ENCODE assay signal across 8 cellular contexts in the genomic region with DNA sequence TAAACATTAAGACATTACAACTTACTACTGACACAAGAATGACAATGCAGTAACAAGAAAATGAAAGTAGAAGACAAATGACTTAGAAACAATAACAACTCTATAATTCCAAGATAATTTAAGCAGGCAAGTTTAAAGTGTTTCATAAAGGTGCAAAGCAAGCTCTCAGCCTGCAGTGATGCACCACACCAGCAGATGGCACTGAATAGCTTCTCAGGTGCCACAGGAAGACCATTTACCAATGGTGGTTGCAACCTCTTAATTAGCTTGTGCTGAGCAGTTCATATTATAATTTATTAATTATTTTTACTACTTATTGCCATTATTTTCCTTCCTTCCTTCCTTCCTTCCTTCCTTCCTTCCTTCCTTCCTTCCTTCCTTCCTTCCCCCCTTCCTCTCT.
DNase-seq lines count a peak whose midpoint lies in the region; ATAC-seq lines count a peak whose summit lies in the region.

No MANE protein-coding gene starts in this region.

- peaks cover 7% of the 10 kb centered on the region for H3K9me3 Mint-ChIP-seq in activated naive CD8-positive, alpha-beta T cell treated with anti-CD3 and anti-CD28 coated beads, Interleukin-2, amount 50 U/mL, for 24 hours

- H3K27me3 Mint-ChIP-seq in activated naive CD8-positive, alpha-beta T cell treated with anti-CD3 and anti-CD28 coated beads, Interleukin-2, amount 50 U/mL, for 24 hours = peaks cover 3% of the 10 kb centered on the region

- peak; percentile 49 for ATAC-seq in HG02588 (IDR thresholded peaks at IDR 0.05; ENCODE audit: unreplicated experiment)
- ATAC-seq in activated naive CD8-positive, alpha-beta T cell treated with anti-CD3 and anti-CD28 coated beads, Interleukin-2, amount 50 U/mL, for 24 hours = no peak

- no peak overlapping the region for H3K27ac Mint-ChIP-seq in activated naive CD8-positive, alpha-beta T cell treated with anti-CD3 and anti-CD28 coated beads, Interleukin-2, amount 50 U/mL, for 24 hours

- no peak overlapping the region for H3K4me3 Mint-ChIP-seq in activated naive CD8-positive, alpha-beta T cell treated with anti-CD3 and anti-CD28 coated beads, Interleukin-2, amount 50 U/mL, for 24 hours

- H3K4me1 Mint-ChIP-seq in activated naive CD8-positive, alpha-beta T cell treated with anti-CD3 and anti-CD28 coated beads, Interleukin-2, amount 50 U/mL, for 24 hours = no peaks in the 10 kb centered on the region

- H3K36me3 Mint-ChIP-seq in activated naive CD8-positive, alpha-beta T cell treated with anti-CD3 and anti-CD28 coated beads, Interleukin-2, amount 50 U/mL, for 24 hours (ENCODE audit: low read depth) = no peaks in the 10 kb centered on the region

- DNase-seq in NCI-H1436 (lab: John Stamatoyannopoulos, UW) = peak; percentile 58
- DNase-seq in NCI-H1436 treated with DMSO at 0.1 percent for 48 hours (lab: John Stamatoyannopoulos, UW) = no peak
- DNase-seq in NCI-H526 (lab: John Stamatoyannopoulos, UW) = peak; percentile 71 to 90
- DNase-seq in activated naive CD8-positive, alpha-beta T cell treated with anti-CD3 and anti-CD28 coated beads, Interleukin-2, amount 50 U/mL, for 24 hours = peak; percentile 26
- DNase-seq in inferior parietal cortex (ENCODE audit: extremely low spot score) = peak; percentile 46
- peak in 2 of 3 experiments; percentile 4 to 27 for DNase-seq in stimulated activated CD4-positive, alpha-beta T cell treated with anti-CD3 and anti-CD28 coated beads, TNF-alpha, amount 100 ng/mL, for 24 hours (ENCODE audit: low read depth in 3 of 3)
- DNase-seq in activated CD4-positive, CD25-positive, alpha-beta regulatory T cell treated with anti-CD3 and anti-CD28 coated beads, Interleukin-2, amount 50 U/mL, for 72 hours = no peak

Comparison
In these comparisons a context has a peak if more than half of its experiments do, and no peak if none do; other contexts are left out.
1. DNase-seq: peak in NCI-H1436 (single experiment), NCI-H526 (2 of 2), activated naive CD8-positive, alpha-beta T cell treated with anti-CD3 and anti-CD28 coated beads, Interleukin-2, amount 50 U/mL, for 24 hours (single experiment), inferior parietal cortex (single experiment) and stimulated activated CD4-positive, alpha-beta T cell treated with anti-CD3 and anti-CD28 coated beads, TNF-alpha, amount 100 ng/mL, for 24 hours (2 of 3); none in NCI-H1436 treated with DMSO at 0.1 percent for 48 hours (single experiment) and activated CD4-positive, CD25-positive, alpha-beta regulatory T cell treated with anti-CD3 and anti-CD28 coated beads, Interleukin-2, amount 50 U/mL, for 72 hours (single experiment).